Comparison of ENCODE assay signal across 8 cellular contexts in genomic region chr17:8192070-8192815, GRCh38. TPM values are rescaled to one million over a fixed set of nuclear protein-coding genes. Genes with fewer than 3 reads are reported as not detected.
A peak's percentile ranks its signal among the peaks of the same experiment; 100 is the strongest.
DNase-seq lines count a peak whose midpoint lies in the region; ATAC-seq and TF ChIP-seq lines count a peak whose summit lies in the region.

No MANE protein-coding gene starts in this region.

- no peak overlapping the region for H3K4me3 Mint-ChIP-seq in activated naive CD4-positive, alpha-beta T cell treated with anti-CD3 and anti-CD28 coated beads for 36 hours
- H3K4me3 Mint-ChIP-seq in natural killer cell = no peak overlapping the region

- peaks cover 1% of the 10 kb centered on the region for H3K36me3 Mint-ChIP-seq in activated naive CD4-positive, alpha-beta T cell treated with anti-CD3 and anti-CD28 coated beads for 36 hours (ENCODE audit: low read depth)
- no peaks in the 10 kb centered on the region for H3K36me3 Mint-ChIP-seq in natural killer cell

- in situ Hi-C loops in GM13977 (cut with MboI; ENCODE audit: low pct_unique_long_range_greater_than_20kb, low sequenced_read_pairs, unreplicated experiment) = no loop called here

- peak; percentile 72 for DNase-seq in GM13977 (ENCODE audit: low spot score)
- DNase-seq in HT1080 (ENCODE audit: low read depth) = peak; percentile 79
- DNase-seq in NOMO-1 treated with dmso at 0.1 percent for 144 hours (lab: John Stamatoyannopoulos, UW; ENCODE audit: unreplicated experiment) = peak; percentile 81
- DNase-seq in activated naive CD4-positive, alpha-beta T cell treated with anti-CD3 and anti-CD28 coated beads for 36 hours = peak; percentile 82
- peak; percentile 95 for DNase-seq in foreskin melanocyte
- peak; percentile 41 for DNase-seq in natural killer cell

- intact Hi-C loops in activated naive CD4-positive, alpha-beta T cell treated with anti-CD3 and anti-CD28 coated beads for 36 hours (cut with micrococcal nuclease) = loop anchor here (1.0 kb wide), 1 partner anchor 18 kb away; the partner anchor contains the start of gene AURKB
- intact Hi-C loops in natural killer cell (cut with micrococcal nuclease) = loop anchor here (1.0 kb wide), 1 partner anchor 8 kb away; no protein-coding TSS in a partner anchor

- peak; percentile 23 to 42 (median 41) for ATAC-seq in natural killer cell
- ATAC-seq in GM18498 (IDR thresholded peaks at IDR 0.05; ENCODE audit: unreplicated experiment) = no peak
- no peak for ATAC-seq in GM18867 (IDR thresholded peaks at IDR 0.05; ENCODE audit: unreplicated experiment)

- H3K27me3 Mint-ChIP-seq in activated naive CD4-positive, alpha-beta T cell treated with anti-CD3 and anti-CD28 coated beads for 36 hours (ENCODE audit: low read depth) = no peaks in the 10 kb centered on the region
- no peaks in the 10 kb centered on the region for H3K27me3 Mint-ChIP-seq in natural killer cell (ENCODE audit: low read depth in 2 of 2)

- peaks cover 13% of the 10 kb centered on the region for H3K4me1 Mint-ChIP-seq in activated naive CD4-positive, alpha-beta T cell treated with anti-CD3 and anti-CD28 coated beads for 36 hours (ENCODE audit: low read depth)
- peaks cover 13% of the 10 kb centered on the region in 2 donors for H3K4me1 Mint-ChIP-seq in natural killer cell

- H3K9me3 Mint-ChIP-seq in activated naive CD4-positive, alpha-beta T cell treated with anti-CD3 and anti-CD28 coated beads for 36 hours = no peaks in the 10 kb centered on the region
- no peaks in the 10 kb centered on the region for H3K9me3 Mint-ChIP-seq in natural killer cell

- TF ChIP-seq CTCF in GM13977 (IDR thresholded peaks at IDR 0.05; ENCODE audit: extremely low read depth, insufficient read depth, missing control alignments) (no peak), natural killer cell (IDR thresholded peaks at IDR 0.05) (no peak)

- CTCF ChIA-PET in activated naive CD4-positive, alpha-beta T cell treated with anti-CD3 and anti-CD28 coated beads for 36 hours (lab: Charles Lee) = interaction anchor here (0.8 to 1.7 kb wide), 7 partner anchors 11 to 132 kb away, joined by 3 to 5 read pairs (median 4); no protein-coding TSS in a partner anchor

- H3K27ac Mint-ChIP-seq in activated naive CD4-positive, alpha-beta T cell treated with anti-CD3 and anti-CD28 coated beads for 36 hours = no peak overlapping the region
- H3K27ac Mint-ChIP-seq in natural killer cell = no peak overlapping the region

RNA-seq across cellular contexts. Expression of gene BORCS6, which starts 2.3 kb away (rescaled TPM):
- total RNA-seq in HT1080 (2014; rRNA removed; shearing (Covaris generic)) = 6.5 and 9.9 TPM in 2 replicates
- 3.7 and 3.9 TPM in 2 replicates for polyA plus RNA-seq in HT1080 (2015; cell fraction: cytosol; rRNA removed)
- polyA plus RNA-seq in HT1080 (2015; cell fraction: nucleus; rRNA removed) = 2.5 and 2.8 TPM in 2 replicates
- total RNA-seq in activated naive CD4-positive, alpha-beta T cell treated with anti-CD3 and anti-CD28 coated beads for 36 hours = 1 to 10 TPM; 4.0 to 4.3 TPM
- 10 to 100 TPM; 10.2 to 15.6 (median 11.6) TPM for total RNA-seq in natural killer cell

RNA-seq across cellular contexts. Expression of gene TMEM107, which starts 16.1 kb away (rescaled TPM):
- 12.3 and 14.5 TPM in 2 replicates for total RNA-seq in HT1080 (2014; rRNA removed; shearing (Covaris generic))
- polyA plus RNA-seq in HT1080 (2015; cell fraction: cytosol; rRNA removed) = 16.3 and 18.6 TPM in 2 replicates
- 15.3 and 16.0 TPM in 2 replicates for polyA plus RNA-seq in HT1080 (2015; cell fraction: nucleus; rRNA removed)
- 10 to 100 TPM; 27.6 to 31.5 TPM for total RNA-seq in activated naive CD4-positive, alpha-beta T cell treated with anti-CD3 and anti-CD28 coated beads for 36 hours
- 100 to 1,000 TPM in 1 of 3 donors, 10 to 100 TPM in 2; 48.9 to 101 (median 96.1) TPM for total RNA-seq in natural killer cell

RNA-seq across cellular contexts. Expression of gene AURKB, which starts 18.1 kb away (rescaled TPM):
- total RNA-seq in HT1080 (2014; rRNA removed; shearing (Covaris generic)) = 147 and 161 TPM in 2 replicates
- polyA plus RNA-seq in HT1080 (2015; cell fraction: cytosol; rRNA removed) = 97.2 and 104 TPM in 2 replicates
- 198 TPM in 2 replicates for polyA plus RNA-seq in HT1080 (2015; cell fraction: nucleus; rRNA removed)
- 100 to 1,000 TPM; 243 TPM for total RNA-seq in activated naive CD4-positive, alpha-beta T cell treated with anti-CD3 and anti-CD28 coated beads for 36 hours
- total RNA-seq in natural killer cell = 1 to 10 TPM; 2.1 to 4.8 (median 4.1) TPM

RNA-seq across cellular contexts. Expression of gene VAMP2, which starts 29.5 kb away (rescaled TPM):
- 2.7 and 4.6 TPM in 2 replicates for total RNA-seq in HT1080 (2014; rRNA removed; shearing (Covaris generic))
- polyA plus RNA-seq in HT1080 (2015; cell fraction: cytosol; rRNA removed) = 28.6 and 32.3 TPM in 2 replicates
- 42.1 and 43.6 TPM in 2 replicates for polyA plus RNA-seq in HT1080 (2015; cell fraction: nucleus; rRNA removed)
- 10 to 100 TPM; 33.3 to 35.8 TPM for total RNA-seq in activated naive CD4-positive, alpha-beta T cell treated with anti-CD3 and anti-CD28 coated beads for 36 hours
- 100 to 1,000 TPM; 191 to 315 (median 234) TPM for total RNA-seq in natural killer cell

RNA-seq across cellular contexts. Expression of gene PER1, which starts 40.0 kb away (rescaled TPM):
- total RNA-seq in HT1080 (2014; rRNA removed; shearing (Covaris generic)) = 3.2 and 5.2 TPM in 2 replicates
- 3.2 and 4.2 TPM in 2 replicates for polyA plus RNA-seq in HT1080 (2015; cell fraction: cytosol; rRNA removed)
- 11.2 and 19.3 TPM in 2 replicates for polyA plus RNA-seq in HT1080 (2015; cell fraction: nucleus; rRNA removed)
- total RNA-seq in activated naive CD4-positive, alpha-beta T cell treated with anti-CD3 and anti-CD28 coated beads for 36 hours = 10 to 100 TPM; 62.2 to 73.3 TPM
- 1,000 to 10,000 TPM in 1 of 3 donors, 100 to 1,000 TPM in 2; 636 to 1,422 (median 923) TPM for total RNA-seq in natural killer cell

Comparison
In these comparisons a context has a peak if more than half of its experiments do, and no peak if none do; other contexts are left out.
1. DNase-seq: peak in every context shown above with its lines; median percentile 95 in foreskin melanocyte; 82 in activated naive CD4-positive, alpha-beta T cell treated with anti-CD3 and anti-CD28 coated beads for 36 hours; 81 in NOMO-1 treated with dmso at 0.1 percent for 144 hours; 79 in HT1080; 72 in GM13977; 41 in natural killer cell.
2. ATAC-seq: peak in natural killer cell (3 of 3); none in GM18498 (single experiment) and GM18867 (single experiment).
3. RNA of gene AURKB, which starts 18.1 kb away (total RNA-seq): 243 TPM in activated naive CD4-positive, alpha-beta T cell treated with anti-CD3 and anti-CD28 coated beads for 36 hours and 147 to 161 TPM in HT1080; 2.1 to 4.8 TPM in natural killer cell; every median in the first group is over 10 times any median in the second.